1 cellular context compared by ENCODE assay signal in genomic region chr22:23532756-23533155, GRCh38.
TF ChIP-seq lines count a peak whose summit lies in the region.

No MANE protein-coding gene starts in this region.

TF ChIP-seq in SK-N-SH, 30 proteins besides CTCF, POLR2A, EP300 and RAD21 (continued from another document):
- TF ChIP-seq RXRA (IDR thresholded peaks at IDR 0.05; ENCODE audit: borderline replicate concordance, low read depth) (no peak), TEAD4 (IDR thresholded peaks at IDR 0.05; ENCODE audit: borderline replicate concordance, insufficient read depth) (no peak), IRF3 (IDR thresholded peaks at IDR 0.05; ENCODE audit: low read depth, low read length) (no peak), FOXM1 (IDR thresholded peaks at IDR 0.05; ENCODE audit: low read depth) (no peak), NRF1 (IDR thresholded peaks at IDR 0.05; ENCODE audit: low read depth, low read length) (no peak), MXI1 (IDR thresholded peaks at IDR 0.05; ENCODE audit: low read depth, low read length) (no peak), SMC3 (IDR thresholded peaks at IDR 0.05; ENCODE audit: low read depth, low read length) (no peak), FOSL2 (IDR thresholded peaks at IDR 0.05; ENCODE audit: borderline replicate concordance, low read depth) (no peak), CHD2 (IDR thresholded peaks at IDR 0.05; ENCODE audit: low read length, partially characterized antibody) (no peak), SIN3A (IDR thresholded peaks at IDR 0.05; ENCODE audit: borderline replicate concordance, low read depth, low read length) (no peak), RCOR1 (IDR thresholded peaks at IDR 0.05; ENCODE audit: low read length) (no peak)
